In genomic region chr14:102865916-102866315, GRCh38 we compare ENCODE assay signal across 5 cellular contexts. TPM values are rescaled to one million over a fixed set of nuclear protein-coding genes. Genes with fewer than 3 reads are reported as not detected.
"Had no signal": no experiment of that assay in that cellular context is flagged by ENCODE, and none has a peak within 500 bp of the region (broad histone marks: within the 10 kb centered on the region; RNA-seq: fewer than 3 reads in every experiment).

No MANE protein-coding gene starts in this region.

RNA-seq across cellular contexts. Expression of gene AMN, which starts 56.5 kb away (rescaled TPM):
- total RNA-seq: dermis blood vessel endothelial cell, endothelial cell of umbilical vein, left ventricle myocardium inferior had no signal
- polyA plus RNA-seq: fibroblast of lung, mammary epithelial cell had no signal
